In the genomic region with DNA sequence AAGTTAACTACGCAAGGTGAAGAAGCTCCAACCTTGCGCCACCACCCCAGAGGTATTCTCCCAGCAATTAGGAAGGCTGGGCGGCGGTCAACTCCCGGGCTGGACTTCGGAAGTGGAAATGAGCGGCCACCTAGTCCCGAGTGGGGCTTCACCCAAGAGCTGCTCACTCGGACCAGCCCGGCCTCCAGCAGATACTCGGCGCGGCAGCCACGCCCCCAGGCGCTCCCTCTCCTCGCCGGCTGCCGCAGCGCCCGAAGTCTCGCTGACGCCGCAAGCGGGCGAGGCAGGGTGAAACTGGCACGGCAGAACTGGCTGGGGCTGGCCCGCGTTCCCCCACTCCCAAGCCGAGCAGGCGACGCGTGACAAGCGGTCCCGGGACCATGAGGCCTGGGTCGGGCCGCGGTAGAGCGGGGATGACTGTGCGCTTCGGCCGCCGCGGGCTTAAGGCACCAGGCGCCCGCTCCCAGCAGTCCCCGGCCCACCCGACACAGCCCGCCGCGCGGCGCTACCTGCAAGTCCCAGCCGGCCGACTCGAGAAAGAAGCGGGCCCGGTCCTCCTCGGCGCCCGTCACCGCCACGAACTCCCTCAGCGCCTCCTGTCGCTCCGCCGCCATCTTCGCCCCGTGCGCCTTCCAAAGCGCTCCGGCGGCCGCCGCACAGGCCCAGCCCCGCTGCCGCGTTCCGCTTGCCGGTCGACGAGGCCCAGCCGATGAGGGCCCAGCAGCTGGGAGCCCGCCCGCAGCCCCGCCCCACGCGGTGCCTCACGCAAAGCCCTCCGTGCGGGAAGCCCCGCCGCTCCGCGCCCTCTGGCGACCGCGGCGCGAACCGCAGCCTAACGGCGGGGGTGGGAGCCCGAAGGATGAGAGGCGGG, we compare ENCODE assay signal across 8 cellular contexts. TPM values are rescaled to one million over a fixed set of nuclear protein-coding genes. Genes with fewer than 3 reads are reported as not detected.
DNase-seq lines count a peak whose midpoint lies in the region; ATAC-seq and TF ChIP-seq lines count a peak whose summit lies in the region.

A gene (minus strand): TSS at position 639 of the 871 bp plus-strand sequence. CDS start 25 bp downstream, at position 614.

- H3K9me2 ChIP-seq in PC-9 (ENCODE audit: insufficient read depth) = no peaks in the 10 kb centered on the region

- H3K27ac ChIP-seq in PC-9 = peak within 1 kb of the TSS; percentile 89
- H3K27ac ChIP-seq in muscle layer of duodenum (ENCODE audit: low read length) = peak within 1 kb of the TSS; percentile 84

- intact Hi-C loops in PC-9 (cut with micrococcal nuclease; ENCODE audit: unreplicated experiment) = loop anchor here (1.0 to 2.0 kb wide), 2 partner anchors 74 to 348 kb away; a partner anchor contains a TSS

- BruUV-seq in PC-9 (replicated peaks; lab: Mats Ljungman, UMichigan) = no TSS peak

- H2AFZ ChIP-seq in PC-9 = peak within 1 kb of the TSS; percentile 89

- H3K4me1 ChIP-seq in PC-9 (replicated peaks; ENCODE audit: insufficient read depth) (peaks cover 37% of the 10 kb centered on the region), muscle layer of duodenum (ENCODE audit: control insufficient read depth in 1 of 2, insufficient read depth in 2 of 2, low read length in 2 of 2) (peaks cover 10 to 38% of the 10 kb centered on the region in 2 donors)

- DNase-seq in DMS53 (lab: John Stamatoyannopoulos, UW) (peak; percentile 97), KBM-7 (peak; percentile 96), PC-9 (peak; percentile 79 to 98)
- DNase-seq in activated T-cell treated with anti-CD3 and anti-CD28 coated beads, Interleukin-2, amount 50 U/mL, for 24 hours = peak; percentile 100
- peak; percentile 88 to 97 for DNase-seq in stimulated activated CD8-positive, alpha-beta memory T cell treated with anti-CD3 and anti-CD28 coated beads, Interleukin-7, amount 100 ng/mL, for 4 hours (ENCODE audit: low read depth in 2 of 2)

- H3K4me3 ChIP-seq in PC-9 = peak within 1 kb of the TSS; percentile 88
- peak within 1 kb of the TSS; percentile 83 to 99 for H3K4me3 ChIP-seq in muscle layer of duodenum (ENCODE audit: low read depth in 1 of 2, low read length in 2 of 2)

- in situ Hi-C loops in KBM-7 (cut with MboI; ENCODE audit: low pct_unique_long_range_greater_than_20kb, low sequenced_read_pairs) = no loop called here

- CTCF ChIA-PET in PC-9 (lab: Charles Lee) = interaction anchor here (0.6 to 4.6 kb wide), 5 partner anchors 38 to 311 kb away, joined by 3 to 34 read pairs (median 4); no protein-coding TSS in a partner anchor

- H4K20me1 ChIP-seq in PC-9 (ENCODE audit: insufficient read depth) = peaks cover 17% of the 10 kb centered on the region

- H3K27me3 ChIP-seq in PC-9 (ENCODE audit: insufficient read depth, low read depth) (no peaks in the 10 kb centered on the region), muscle layer of duodenum (ENCODE audit: low read depth, low read length) (no peaks in the 10 kb centered on the region)

- H3K36me3 ChIP-seq in PC-9 (ENCODE audit: low read depth) (peaks cover 20% of the 10 kb centered on the region; the same call in 1 of the 2 replicates), muscle layer of duodenum (ENCODE audit: control insufficient read depth in 1 of 2, insufficient read depth in 2 of 2, low read length in 2 of 2) (peaks cover 7 to 25% of the 10 kb centered on the region in 2 donors)

- POLR2A ChIA-PET in PC-9 (lab: Charles Lee; ENCODE audit: unreplicated experiment) = interaction anchor here (0.7 kb wide), 1 partner anchor 12 kb away, joined by 3 read pairs; no protein-coding TSS in a partner anchor

- H3K9me3 ChIP-seq in PC-9 (ENCODE audit: insufficient read depth, low read depth) (no peaks in the 10 kb centered on the region), muscle layer of duodenum (ENCODE audit: control insufficient read depth in 1 of 2, low read length in 2 of 2) (no peaks in the 10 kb centered on the region)

- peaks cover 48% of the 10 kb centered on the region for H3K36me3 Mint-ChIP-seq in activated T-cell treated with anti-CD3 and anti-CD28 coated beads, Interleukin-2, amount 50 U/mL, for 24 hours (ENCODE audit: low read depth)

- ATAC-seq in GM21619 (IDR thresholded peaks at IDR 0.05; ENCODE audit: unreplicated experiment) (peak; percentile 83), esophagus mucosa (peak; percentile 94)

- peaks cover 9% of the 10 kb centered on the region for H3K27me3 Mint-ChIP-seq in activated T-cell treated with anti-CD3 and anti-CD28 coated beads, Interleukin-2, amount 50 U/mL, for 24 hours

- peak within 1 kb of the TSS; percentile 86 for H3K4me3 Mint-ChIP-seq in activated T-cell treated with anti-CD3 and anti-CD28 coated beads, Interleukin-2, amount 50 U/mL, for 24 hours

- H3K9me3 Mint-ChIP-seq in activated T-cell treated with anti-CD3 and anti-CD28 coated beads, Interleukin-2, amount 50 U/mL, for 24 hours = no peaks in the 10 kb centered on the region

- H3K4me2 ChIP-seq in PC-9 = peak within 1 kb of the TSS; percentile 93

- TF ChIP-seq CTCF in PC-9 (conservative IDR thresholded peaks at IDR 0.05) = peak; percentile 89

- peaks cover 48% of the 10 kb centered on the region for H3K4me1 Mint-ChIP-seq in activated T-cell treated with anti-CD3 and anti-CD28 coated beads, Interleukin-2, amount 50 U/mL, for 24 hours (ENCODE audit: low read depth)

- H3K27ac Mint-ChIP-seq in activated T-cell treated with anti-CD3 and anti-CD28 coated beads, Interleukin-2, amount 50 U/mL, for 24 hours = peak within 1 kb of the TSS; percentile 94

- peaks cover 36% of the 10 kb centered on the region; the same call in 1 of the 2 replicates for H3F3A ChIP-seq in PC-9 (ENCODE audit: insufficient read depth, low read depth)

- H3K79me2 ChIP-seq in PC-9 (ENCODE audit: low read depth) = peaks cover 54% of the 10 kb centered on the region

RNA-seq across cellular contexts. Expression of the gene that starts here (rescaled TPM):
- 151 and 160 TPM in 2 replicates for total RNA-seq in PC-9 (2021)
- 88.7 TPM for total RNA-seq in esophagus mucosa

Comparison
In these comparisons a context has a peak if more than half of its experiments do, and no peak if none do; other contexts are left out.
1. Peak in every context shown above with its lines: DNase-seq, ATAC-seq, H3K4me3 ChIP-seq and H3K27ac ChIP-seq.